In the genomic region with DNA sequence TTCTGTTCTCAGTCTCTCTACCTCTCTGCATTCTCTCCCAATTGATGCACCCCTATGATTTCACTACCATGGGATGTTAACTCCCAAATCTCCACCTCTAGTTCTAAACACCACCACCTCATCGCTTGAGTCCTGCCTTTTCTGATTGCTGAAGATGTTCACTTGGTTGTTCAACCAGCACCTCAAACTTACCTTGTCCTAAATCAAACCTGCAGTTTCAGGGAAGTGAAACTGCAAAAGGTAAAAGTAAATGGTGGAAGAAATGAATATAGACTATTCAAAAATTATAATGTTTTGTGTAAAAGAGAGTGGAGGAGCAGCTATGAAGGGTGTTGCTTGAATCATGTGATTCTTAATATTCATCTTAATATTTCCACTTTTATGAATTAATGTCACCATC, we compare ENCODE assay signal across 23 cellular contexts.
A peak's percentile ranks its signal among the peaks of the same experiment; 100 is the strongest.
DNase-seq lines count a peak whose midpoint lies in the region; ATAC-seq and TF ChIP-seq lines count a peak whose summit lies in the region.
"Had no signal": no experiment of that assay in that cellular context is flagged by ENCODE, and none has a peak within 500 bp of the region (broad histone marks: within the 10 kb centered on the region; RNA-seq: fewer than 3 reads in every experiment).

No MANE protein-coding gene starts in this region.

- H3K27me3 ChIP-seq in thoracic aorta (replicated peaks; ENCODE audit: insufficient read depth) (no peaks in the 10 kb centered on the region), right lobe of liver (no peaks in the 10 kb centered on the region)
- H3K27me3 ChIP-seq: brain microvascular endothelial cell had no signal

- intact Hi-C loops in right lobe of liver (cut with DNase I): no loop called here

- H3K9me3 Mint-ChIP-seq in stimulated activated naive CD8-positive, alpha-beta T cell treated with anti-CD3 and anti-CD28 coated beads, Interleukin-15, amount 100 ng/mL, for 72 hours: no peaks in the 10 kb centered on the region

- TF ChIP-seq CTCF in coronary artery (IDR thresholded peaks at IDR 0.05) (no peak), thoracic aorta (IDR thresholded peaks at IDR 0.05) (no peak), right lobe of liver (IDR thresholded peaks at IDR 0.05) (no peak)

- WGBS in right lobe of liver (ENCODE audit: insufficient coverage, low coverage, low lambda C conversion rate, missing lambda C conversion rate): 100% methylated on average over 1 of the region's 1 CpG

- DNase-seq in coronary artery (ENCODE audit: low spot score) (no peak), thoracic aorta (ENCODE audit: low spot score) (no peak), pons (ENCODE audit: low spot score) (no peak), right lobe of liver (no peak), NCI-H1417 (lab: John Stamatoyannopoulos, UW) (no peak)
- DNase-seq in stimulated activated naive CD8-positive, alpha-beta T cell treated with anti-CD3 and anti-CD28 coated beads, Interleukin-15, amount 100 ng/mL, for 72 hours: no peak
- DNase-seq: activated CD4-positive, alpha-beta T cell treated with anti-CD3 and anti-CD28 coated beads, Interleukin-2, amount 50 U/mL, for 48 hours; activated CD8-positive, alpha-beta memory T cell treated with anti-CD3 and anti-CD28 coated beads, Interleukin-2, amount 50 U/mL, for 48 hours; activated effector memory CD4-positive, alpha-beta T cell treated with anti-CD3 and anti-CD28 coated beads, Interleukin-2, amount 50 U/mL, for 16 hours; activated naive CD8-positive, alpha-beta T cell treated with anti-CD3 and anti-CD28 coated beads, Interleukin-2, amount 50 U/mL, for 24 hours; brain microvascular endothelial cell; DND-41; effector CD8-positive, alpha-beta T cell; hippocampal formation; left ventricle myocardium superior; NCI-H1694 treated with DMSO at 0.1 percent for 48 hours; NCI-H526 had no signal

- no peak overlapping the region for H3K4me3 Mint-ChIP-seq in stimulated activated naive CD8-positive, alpha-beta T cell treated with anti-CD3 and anti-CD28 coated beads, Interleukin-15, amount 100 ng/mL, for 72 hours
- H3K4me3 Mint-ChIP-seq: activated naive CD8-positive, alpha-beta T cell treated with anti-CD3 and anti-CD28 coated beads, Interleukin-2, amount 50 U/mL, for 24 hours; GM23338 had no signal

- H3K36me3 ChIP-seq in thoracic aorta (no peaks in the 10 kb centered on the region), right lobe of liver (no peaks in the 10 kb centered on the region)
- H3K36me3 ChIP-seq: brain microvascular endothelial cell had no signal

- ATAC-seq in GM18870 (IDR thresholded peaks at IDR 0.05; ENCODE audit: unreplicated experiment): peak; percentile 19
- peak; percentile 55 for ATAC-seq in HG03103 (IDR thresholded peaks at IDR 0.05; ENCODE audit: low read depth, unreplicated experiment)
- no peak for ATAC-seq in thoracic aorta (ENCODE audit: insufficient number of reproducible peaks, low FRiP score, low read depth)
- ATAC-seq in right lobe of liver: no peak
- no peak for ATAC-seq in stimulated activated naive CD8-positive, alpha-beta T cell treated with anti-CD3 and anti-CD28 coated beads, Interleukin-15, amount 100 ng/mL, for 72 hours
- ATAC-seq: activated naive CD8-positive, alpha-beta T cell treated with anti-CD3 and anti-CD28 coated beads, Interleukin-2, amount 50 U/mL, for 24 hours; left ventricle myocardium superior had no signal

- H3K4me1 ChIP-seq in thoracic aorta (ENCODE audit: control insufficient read depth in 1 of 2, low read depth in 2 of 2) (peaks cover 9 to 48% of the 10 kb centered on the region in 2 donors), right lobe of liver (no peaks in the 10 kb centered on the region)

- H3K4me3 ChIP-seq in coronary artery: no peak overlapping the region
- no peak overlapping the region for H3K4me3 ChIP-seq in thoracic aorta
- no peak overlapping the region for H3K4me3 ChIP-seq in right lobe of liver
- H3K4me3 ChIP-seq: GM23338, SK-N-MC had no signal

- H3K4me1 Mint-ChIP-seq in stimulated activated naive CD8-positive, alpha-beta T cell treated with anti-CD3 and anti-CD28 coated beads, Interleukin-15, amount 100 ng/mL, for 72 hours: no peaks in the 10 kb centered on the region
- H3K4me1 Mint-ChIP-seq: activated naive CD8-positive, alpha-beta T cell treated with anti-CD3 and anti-CD28 coated beads, Interleukin-2, amount 50 U/mL, for 24 hours had no signal

- no peak for TF ChIP-seq POLR2A in right lobe of liver (IDR thresholded peaks at IDR 0.05)

- H3K27me3 Mint-ChIP-seq in stimulated activated naive CD8-positive, alpha-beta T cell treated with anti-CD3 and anti-CD28 coated beads, Interleukin-15, amount 100 ng/mL, for 72 hours: no peaks in the 10 kb centered on the region
- H3K27me3 Mint-ChIP-seq: activated naive CD8-positive, alpha-beta T cell treated with anti-CD3 and anti-CD28 coated beads, Interleukin-2, amount 50 U/mL, for 24 hours; progenitor cell of endocrine pancreas had no signal

- H3K9me3 ChIP-seq in thoracic aorta: no peaks in the 10 kb centered on the region
- H3K9me3 ChIP-seq in right lobe of liver: no peaks in the 10 kb centered on the region

- peak overlapping the region; percentile 31 to 57 for H3K27ac ChIP-seq in coronary artery
- peak overlapping the region; percentile 39 to 55 for H3K27ac ChIP-seq in thoracic aorta
- no peak overlapping the region for H3K27ac ChIP-seq in right lobe of liver
- H3K27ac ChIP-seq: brain microvascular endothelial cell, KMS-11, SK-N-MC had no signal

- no peak overlapping the region for H3K27ac Mint-ChIP-seq in stimulated activated naive CD8-positive, alpha-beta T cell treated with anti-CD3 and anti-CD28 coated beads, Interleukin-15, amount 100 ng/mL, for 72 hours
- H3K27ac Mint-ChIP-seq: activated naive CD8-positive, alpha-beta T cell treated with anti-CD3 and anti-CD28 coated beads, Interleukin-2, amount 50 U/mL, for 24 hours; GM23338; progenitor cell of endocrine pancreas had no signal

Comparison
In these comparisons a context has a peak if more than half of its experiments do, and no peak if none do; other contexts are left out.
1. ATAC-seq: peak in GM18870 (single experiment) and HG03103 (single experiment); none in thoracic aorta (single experiment), right lobe of liver (0 of 4) and stimulated activated naive CD8-positive, alpha-beta T cell treated with anti-CD3 and anti-CD28 coated beads, Interleukin-15, amount 100 ng/mL, for 72 hours (single experiment).
2. H3K27ac ChIP-seq: peak in coronary artery (2 of 2) and thoracic aorta (2 of 2); none in right lobe of liver (0 of 3).